Comparison of ENCODE assay signal across 8 cellular contexts in genomic region chr16:27748868-27749546, GRCh38.
DNase-seq lines count a peak whose midpoint lies in the region; ATAC-seq and TF ChIP-seq lines count a peak whose summit lies in the region.

No MANE protein-coding gene starts in this region.

- H3K4me1 ChIP-seq in foreskin keratinocyte, result no peaks in the 10 kb centered on the region
- peaks cover 10% of the 10 kb centered on the region for H3K4me1 ChIP-seq in skeletal muscle satellite cell (ENCODE audit: control insufficient read depth, insufficient read depth, low read length)

- no peaks in the 10 kb centered on the region for H3K27me3 Mint-ChIP-seq in activated CD8-positive, alpha-beta T cell treated with anti-CD3 and anti-CD28 coated beads, Interleukin-2, amount 10 ng/mL, durations not matched to agents 7 days and 5 days (ENCODE audit: low read depth)

- no peak overlapping the region for H3K27ac ChIP-seq in foreskin keratinocyte

- peaks cover 5% of the 10 kb centered on the region for H3K36me3 ChIP-seq in skeletal muscle satellite cell (ENCODE audit: insufficient read depth, low read length)

- H3K27ac Mint-ChIP-seq in activated CD8-positive, alpha-beta T cell treated with anti-CD3 and anti-CD28 coated beads, Interleukin-2, amount 10 ng/mL, durations not matched to agents 7 days and 5 days, result peak overlapping the region; percentile 2

- H3K4me1 Mint-ChIP-seq in activated CD8-positive, alpha-beta T cell treated with anti-CD3 and anti-CD28 coated beads, Interleukin-2, amount 10 ng/mL, durations not matched to agents 7 days and 5 days (ENCODE audit: low read depth), result peaks cover 6% of the 10 kb centered on the region

- H3K4me2 ChIP-seq in skeletal muscle satellite cell (ENCODE audit: low read length), result peak overlapping the region; percentile 13

- H3K4me3 Mint-ChIP-seq in activated CD8-positive, alpha-beta T cell treated with anti-CD3 and anti-CD28 coated beads, Interleukin-2, amount 10 ng/mL, durations not matched to agents 7 days and 5 days, result no peak overlapping the region

- no peaks in the 10 kb centered on the region for H3K36me3 Mint-ChIP-seq in activated CD8-positive, alpha-beta T cell treated with anti-CD3 and anti-CD28 coated beads, Interleukin-2, amount 10 ng/mL, durations not matched to agents 7 days and 5 days (ENCODE audit: low read depth)

- peak; percentile 65 for ATAC-seq in activated CD8-positive, alpha-beta T cell treated with anti-CD3 and anti-CD28 coated beads, Interleukin-2, amount 10 ng/mL, durations not matched to agents 7 days and 5 days
- peak; percentile 92 for ATAC-seq in foreskin keratinocyte
- ATAC-seq in GM18907 (IDR thresholded peaks at IDR 0.05; ENCODE audit: unreplicated experiment), result no peak
- no peak for ATAC-seq in GM18520 (IDR thresholded peaks at IDR 0.05; ENCODE audit: unreplicated experiment)

- H3K27me3 ChIP-seq in foreskin keratinocyte (no peaks in the 10 kb centered on the region), skeletal muscle satellite cell (ENCODE audit: control insufficient read depth, insufficient read depth, low read length) (no peaks in the 10 kb centered on the region)

- POLR2A ChIA-PET in activated CD8-positive, alpha-beta T cell treated with anti-CD3 and anti-CD28 coated beads, Interleukin-2, amount 10 ng/mL, durations not matched to agents 7 days and 5 days (lab: Charles Lee), result no interaction called here

- H3K4me3 ChIP-seq in skeletal muscle satellite cell (ENCODE audit: low read length), result no peak overlapping the region

- no peaks in the 10 kb centered on the region for H3K9me3 ChIP-seq in skeletal muscle satellite cell (replicated peaks; ENCODE audit: low read length)

- no peaks in the 10 kb centered on the region for H3K9me3 Mint-ChIP-seq in activated CD8-positive, alpha-beta T cell treated with anti-CD3 and anti-CD28 coated beads, Interleukin-2, amount 10 ng/mL, durations not matched to agents 7 days and 5 days (ENCODE audit: insufficient read depth)

- CTCF ChIA-PET in activated CD8-positive, alpha-beta T cell treated with anti-CD3 and anti-CD28 coated beads, Interleukin-2, amount 10 ng/mL, durations not matched to agents 7 days and 5 days (lab: Charles Lee), result no interaction called here

- peak; percentile 6 for TF ChIP-seq CTCF in foreskin keratinocyte (conservative IDR thresholded peaks at IDR 0.05)

- no peak overlapping the region for H3K9ac ChIP-seq in skeletal muscle satellite cell (ENCODE audit: low read depth, low read length)

- DNase-seq in A172 (ENCODE audit: low spot score) (peak; percentile 94), Daoy (ENCODE audit: low read depth) (peak; percentile 78), NCI-H1105 (lab: John Stamatoyannopoulos, UW) (peak; percentile 3), foreskin keratinocyte (peak; percentile 53 to 75)
- peak; percentile 54 for DNase-seq in activated CD8-positive, alpha-beta T cell treated with anti-CD3 and anti-CD28 coated beads, Interleukin-2, amount 10 ng/mL, durations not matched to agents 7 days and 5 days

Comparison
In these comparisons a context has a peak if more than half of its experiments do, and no peak if none do; other contexts are left out.
1. DNase-seq: peak in every context shown above with its lines; median percentile 94 in A172; 78 in Daoy; 64 in foreskin keratinocyte; 54 in activated CD8-positive, alpha-beta T cell treated with anti-CD3 and anti-CD28 coated beads, Interleukin-2, amount 10 ng/mL, durations not matched to agents 7 days and 5 days; 3 in NCI-H1105.
2. ATAC-seq: peak in activated CD8-positive, alpha-beta T cell treated with anti-CD3 and anti-CD28 coated beads, Interleukin-2, amount 10 ng/mL, durations not matched to agents 7 days and 5 days (single experiment) and foreskin keratinocyte (single experiment); none in GM18907 (single experiment) and GM18520 (single experiment).